Comparison of ENCODE assay signal across 10 cellular contexts in genomic region chr4:36241771-36242170, GRCh38. TPM values are rescaled to one million over a fixed set of nuclear protein-coding genes. Genes with fewer than 3 reads are reported as not detected.
A peak's percentile ranks its signal among the peaks of the same experiment; 100 is the strongest.
DNase-seq lines count a peak whose midpoint lies in the region; ATAC-seq and FAIRE-seq lines count a peak whose summit lies in the region.
"Had no signal": no experiment of that assay in that cellular context is flagged by ENCODE, and none has a peak within 500 bp of the region (broad histone marks: within the 10 kb centered on the region; RNA-seq: fewer than 3 reads in every experiment).

No MANE protein-coding gene starts in this region.

- DNase-seq in COLO829 (ENCODE audit: low spot score): peak; percentile 19
- DNase-seq in caudate nucleus (lab: John Stamatoyannopoulos, UW): no peak
- DNase-seq in frontal cortex (ENCODE audit: low spot score in 2 of 2): no peak
- DNase-seq in NCI-H128 (lab: John Stamatoyannopoulos, UW; ENCODE audit: unreplicated experiment): no peak
- no peak for DNase-seq in effector CD8-positive, alpha-beta T cell (lab: John Stamatoyannopoulos, UW)

- H3K4me3 ChIP-seq in skin epidermis: peak overlapping the region in 6 of 7 experiments; percentile 61 to 90 (median 72)

- no peak for FAIRE-seq in frontal cortex (lab: Jason Lieb, UNC)
- FAIRE-seq: endometrium had no signal

- H3K27ac ChIP-seq in caudate nucleus (ENCODE audit: low read depth, low read length) (peak overlapping the region; percentile 87), skin epidermis (peak overlapping the region in 9 of 21 experiments; percentile 2 to 99 (median 98))
- H3K27ac ChIP-seq: HL-60 had no signal

- ATAC-seq in GM19397 (IDR thresholded peaks at IDR 0.05; ENCODE audit: unreplicated experiment) (peak; percentile 39), HG03439 (IDR thresholded peaks at IDR 0.05; ENCODE audit: unreplicated experiment) (peak; percentile 46)

RNA-seq across cellular contexts. Expression of gene ARAP2, which starts 2.5 kb away (rescaled TPM):
- 57.1 TPM for total RNA-seq in frontal cortex

RNA-seq across cellular contexts. Expression of gene DTHD1, which starts 39.6 kb away (rescaled TPM):
- under 0.01 TPM for total RNA-seq in frontal cortex
